Comparison of ENCODE assay signal across 8 cellular contexts in genomic region chr9:134066923-134067851, GRCh38. TPM values are rescaled to one million over a fixed set of nuclear protein-coding genes. Genes with fewer than 3 reads are reported as not detected.
DNase-seq lines count a peak whose midpoint lies in the region; ATAC-seq and TF ChIP-seq lines count a peak whose summit lies in the region.

No MANE protein-coding gene starts in this region.

- H3K36me3 ChIP-seq in SJCRH30, result no peaks in the 10 kb centered on the region

- H3K4me3 Mint-ChIP-seq in activated CD4-positive, alpha-beta T cell treated with anti-CD3 and anti-CD28 coated beads for 36 hours, result peak overlapping the region; percentile 85
- H3K4me3 Mint-ChIP-seq in immature natural killer cell, result peak overlapping the region; percentile 80 to 94 (median 92)

- peak overlapping the region; percentile 74 for H3K27ac ChIP-seq in SJCRH30

- CTCF ChIA-PET in activated CD4-positive, alpha-beta T cell treated with anti-CD3 and anti-CD28 coated beads for 36 hours (lab: Charles Lee), result interaction anchor here (0.7 to 1.6 kb wide), 2 partner anchors 41 to 1007 kb away, joined by 3 read pairs; no protein-coding TSS in a partner anchor

- intact Hi-C loops in activated CD4-positive, alpha-beta T cell treated with anti-CD3 and anti-CD28 coated beads for 36 hours (cut with DNase I, micrococcal nuclease), result loop anchor here (1.0 to 10.0 kb wide), 12 partner anchors 259 to 1840 kb away; partner anchors contain the start of genes RXRA (in 2 of the 2), CACFD1 (in 1 of the 2), CAMSAP1 (in 1 of the 2) and MED22 (in 1 of the 2)

- no peak for TF ChIP-seq CTCF in astrocyte of the spinal cord (IDR thresholded peaks at IDR 0.05; ENCODE audit: low read depth, low read length)

- no peaks in the 10 kb centered on the region for H3K9me3 ChIP-seq in SJCRH30 (replicated peaks)

- 0 out of 2 replicates have a peak, but pooled peaks cover 6% of the 10 kb centered on the region for H3K27me3 ChIP-seq in SJCRH30

- POLR2A ChIA-PET in activated CD4-positive, alpha-beta T cell treated with anti-CD3 and anti-CD28 coated beads for 36 hours (lab: Charles Lee), result interaction anchor here (2.1 kb wide), 1 partner anchor 69 kb away, joined by 12 read pairs; the partner anchor contains the start of gene WDR5

- peak; percentile 71 for DNase-seq in activated CD4-positive, alpha-beta T cell treated with anti-CD3 and anti-CD28 coated beads for 36 hours
- no peak for DNase-seq in activated CD4-positive, alpha-beta T cell treated with anti-CD3 and anti-CD28 coated beads for 1 hour
- peak in 1 of 2 experiments; percentile 42 for DNase-seq in SJCRH30
- DNase-seq in astrocyte of the spinal cord (ENCODE audit: low read depth, low spot score), result no peak
- peak; percentile 39 to 57 (median 48) for DNase-seq in immature natural killer cell
- DNase-seq in stimulated activated CD4-positive, alpha-beta T cell treated with anti-CD3 and anti-CD28 coated beads, Interleukin-2, amount 100 ng/mL, for 24 hours, result peak; percentile 45 to 52
- no peak for DNase-seq in dedifferentiated amniotic fluid mesenchymal stem cell (ENCODE audit: extremely low spot score)

- peak; percentile 2 for ATAC-seq in activated CD4-positive, alpha-beta T cell treated with anti-CD3 and anti-CD28 coated beads for 36 hours
- ATAC-seq in HG02970 (IDR thresholded peaks at IDR 0.05; ENCODE audit: low FRiP score, unreplicated experiment), result peak; percentile 19

- H3K4me3 ChIP-seq in SJCRH30, result peak overlapping the region; percentile 86
- peak overlapping the region; percentile 77 for H3K4me3 ChIP-seq in astrocyte of the spinal cord (ENCODE audit: low read depth, low read length)

- H3K9me3 Mint-ChIP-seq in activated CD4-positive, alpha-beta T cell treated with anti-CD3 and anti-CD28 coated beads for 36 hours (ENCODE audit: low read depth), result no peaks in the 10 kb centered on the region
- H3K9me3 Mint-ChIP-seq in immature natural killer cell, result no peaks in the 10 kb centered on the region

- H3K36me3 Mint-ChIP-seq in activated CD4-positive, alpha-beta T cell treated with anti-CD3 and anti-CD28 coated beads for 36 hours (ENCODE audit: low read depth), result no peaks in the 10 kb centered on the region
- H3K36me3 Mint-ChIP-seq in immature natural killer cell, result no peaks in the 10 kb centered on the region

- in situ Hi-C loops in astrocyte of the spinal cord (cut with HindIII; ENCODE audit: low sequenced_read_pairs), result no loop called here

- peaks cover 34% of the 10 kb centered on the region for H3K4me1 Mint-ChIP-seq in activated CD4-positive, alpha-beta T cell treated with anti-CD3 and anti-CD28 coated beads for 36 hours
- H3K4me1 Mint-ChIP-seq in immature natural killer cell, result peaks cover 38 to 44% of the 10 kb centered on the region in 2 donors

- peaks cover 24% of the 10 kb centered on the region for H3K4me1 ChIP-seq in SJCRH30

- peaks cover 12% of the 10 kb centered on the region for H3K27me3 Mint-ChIP-seq in activated CD4-positive, alpha-beta T cell treated with anti-CD3 and anti-CD28 coated beads for 36 hours
- H3K27me3 Mint-ChIP-seq in immature natural killer cell (ENCODE audit: low read depth in 3 of 3), result peaks cover 7 to 21% (median 15%) of the 10 kb centered on the region in 3 donors

- peak overlapping the region; percentile 84 for H3K27ac Mint-ChIP-seq in activated CD4-positive, alpha-beta T cell treated with anti-CD3 and anti-CD28 coated beads for 36 hours
- H3K27ac Mint-ChIP-seq in immature natural killer cell, result peak overlapping the region; percentile 64 to 85 (median 82)

RNA-seq across cellular contexts. Expression of gene BRD3, which starts 0.6 kb away (rescaled TPM):
- total RNA-seq in activated CD4-positive, alpha-beta T cell treated with anti-CD3 and anti-CD28 coated beads for 36 hours, result 10 to 100 TPM; 33.8 to 39.2 TPM
- 39.5 and 43.3 TPM in 2 replicates for total RNA-seq in SJCRH30 (2014; rRNA removed; shearing (Covaris generic))
- polyA plus RNA-seq in immature natural killer cell, result 10 to 100 TPM; 24.2 to 43.4 (median 29.0) TPM

RNA-seq across cellular contexts. Expression of gene BRD3OS, which starts 41.9 kb away (rescaled TPM):
- 10 to 100 TPM; 15.1 to 18.0 TPM for total RNA-seq in activated CD4-positive, alpha-beta T cell treated with anti-CD3 and anti-CD28 coated beads for 36 hours
- total RNA-seq in SJCRH30 (2014; rRNA removed; shearing (Covaris generic)), result 20.1 and 20.2 TPM in 2 replicates
- polyA plus RNA-seq in immature natural killer cell, result 10 to 100 TPM; 13.7 to 14.9 (median 13.8) TPM

Comparison
In these comparisons a context has a peak if more than half of its experiments do, and no peak if none do; other contexts are left out.
1. DNase-seq: peak in activated CD4-positive, alpha-beta T cell treated with anti-CD3 and anti-CD28 coated beads for 36 hours (single experiment), immature natural killer cell (3 of 3) and stimulated activated CD4-positive, alpha-beta T cell treated with anti-CD3 and anti-CD28 coated beads, Interleukin-2, amount 100 ng/mL, for 24 hours (2 of 2); none in activated CD4-positive, alpha-beta T cell treated with anti-CD3 and anti-CD28 coated beads for 1 hour (single experiment), astrocyte of the spinal cord (single experiment) and dedifferentiated amniotic fluid mesenchymal stem cell (single experiment).